20 cellular contexts compared by ENCODE assay signal in the genomic region with DNA sequence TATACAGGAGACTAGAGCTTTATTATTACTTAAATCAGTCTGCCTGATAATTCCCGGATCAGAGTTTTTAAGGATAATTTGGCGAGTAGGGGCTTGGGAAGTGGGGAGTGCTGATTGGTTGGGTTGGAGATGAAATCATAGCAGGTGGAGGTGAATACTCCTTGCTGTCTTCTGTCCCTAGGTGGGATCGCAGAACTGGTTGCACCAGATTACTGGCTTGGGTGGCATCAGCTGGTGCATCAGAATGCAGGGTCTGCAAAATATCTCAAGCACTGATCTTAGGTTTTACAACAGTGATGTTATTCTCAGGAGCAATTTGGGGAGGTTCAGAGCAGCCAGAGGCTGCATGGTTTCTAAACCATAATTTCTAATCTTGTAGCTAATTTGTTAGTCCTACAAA.
"Had no signal": no experiment of that assay in that cellular context is flagged by ENCODE, and none has a peak within 500 bp of the region (broad histone marks: within the 10 kb centered on the region; RNA-seq: fewer than 3 reads in every experiment).

No MANE protein-coding gene starts in this region.

- DNase-seq: colonic mucosa; effector CD8-positive, alpha-beta T cell; endodermal cell; hypothalamus; immature natural killer cell; left ventricle myocardium superior; lower lobe of right lung; naive thymus-derived CD8-positive, alpha-beta T cell; nephron progenitor cell; nucleus accumbens; stimulated activated CD4-positive, alpha-beta T cell treated with anti-CD3 and anti-CD28 coated beads, Interleukin-2, amount 100 ng/mL, for 24 hours; stimulated activated CD4-positive, alpha-beta T cell treated with anti-CD3 and anti-CD28 coated beads, Interleukin-4, amount 100 ng/mL, for 24 hours; stimulated activated naive CD4-positive, alpha-beta T cell treated with Interleukin-2 at 50 U/mL for 16 hours; stomach; thyroid gland had no signal

- H3K9me3 ChIP-seq: colonic mucosa, esophagus muscularis mucosa, lower lobe of right lung, prostate gland, right atrium auricular region, stomach, thyroid gland had no signal

- ATAC-seq: left ventricle myocardium superior; lower lobe of right lung; naive thymus-derived CD8-positive, alpha-beta T cell; sciatic nerve; stimulated activated effector memory CD8-positive, alpha-beta T cell treated with anti-CD3 and anti-CD28 coated beads, Interleukin-12 subunit alpha, Interleukin-12 subunit beta, amount 100 ng/mL, for 72 hours had no signal

- H3K36me3 ChIP-seq: colonic mucosa, esophagus muscularis mucosa, lower lobe of right lung, prostate gland, right atrium auricular region, stomach, thyroid gland had no signal

- H3K27ac ChIP-seq: colonic mucosa, esophagus muscularis mucosa, lower lobe of right lung, prostate gland, right atrium auricular region, stomach, thyroid gland had no signal

- H3K4me3 ChIP-seq: colonic mucosa, esophagus muscularis mucosa, lower lobe of right lung, prostate gland, right atrium auricular region, stomach, thyroid gland had no signal

- H3K27me3 ChIP-seq: colonic mucosa, esophagus muscularis mucosa, right atrium auricular region, stomach, thyroid gland had no signal

- H3K4me1 ChIP-seq: colonic mucosa, esophagus muscularis mucosa, lower lobe of right lung, prostate gland, right atrium auricular region, stomach, thyroid gland had no signal
